Comparison of ENCODE assay signal across 11 cellular contexts in the genomic region with DNA sequence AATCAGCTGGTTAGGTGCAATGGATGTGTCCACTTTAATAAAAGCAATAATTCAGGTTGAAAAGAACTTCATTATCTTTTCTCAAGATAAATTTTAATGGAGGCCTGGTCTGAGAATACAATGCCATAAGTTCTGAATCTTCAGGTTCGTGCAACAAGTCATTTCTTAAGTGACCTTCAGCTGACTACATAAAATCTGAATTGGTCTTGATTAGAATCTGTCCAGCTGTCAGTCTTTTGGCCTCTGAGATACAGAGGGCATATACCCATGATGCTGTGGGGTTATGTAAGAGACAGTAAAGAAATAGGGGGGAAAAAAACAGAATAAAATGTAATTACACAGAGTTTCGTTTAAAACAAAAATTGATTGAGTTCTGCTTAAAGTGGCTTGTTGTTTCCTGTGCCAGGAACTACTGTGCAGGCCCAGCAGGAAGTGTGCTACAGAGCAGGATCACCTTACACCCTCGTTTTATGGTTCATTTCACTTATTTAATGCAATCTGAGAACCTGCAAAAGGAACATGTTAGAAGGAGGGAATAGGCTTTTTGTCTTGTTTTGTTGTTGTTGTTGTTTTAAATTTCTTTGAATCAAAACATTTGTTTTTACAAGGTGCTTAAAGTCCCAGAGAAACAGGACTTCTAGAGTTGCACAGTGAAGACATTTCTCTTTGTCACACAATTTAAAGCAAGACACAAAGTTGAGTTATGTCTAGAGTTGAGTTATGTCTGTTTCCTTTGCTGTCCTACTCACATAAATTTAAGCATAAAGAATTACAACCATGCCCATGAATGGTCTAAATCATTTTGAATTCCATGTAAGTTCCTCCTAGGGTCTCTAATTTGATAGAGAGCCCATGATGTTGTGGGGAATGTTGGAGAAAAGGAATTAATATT.
A peak's percentile ranks its signal among the peaks of the same experiment; 100 is the strongest.
DNase-seq lines count a peak whose midpoint lies in the region; ATAC-seq and TF ChIP-seq lines count a peak whose summit lies in the region.
"Had no signal": no experiment of that assay in that cellular context is flagged by ENCODE, and none has a peak within 500 bp of the region (broad histone marks: within the 10 kb centered on the region; RNA-seq: fewer than 3 reads in every experiment).

No MANE protein-coding gene starts in this region.

- CTCF ChIA-PET in activated CD4-positive, alpha-beta T cell treated with anti-CD3 and anti-CD28 coated beads for 36 hours (lab: Charles Lee): interaction anchor here (0.7 kb wide), 1 partner anchor 729 kb away, joined by 3 read pairs; no protein-coding TSS in a partner anchor

- TF ChIP-seq CTCF in osteocyte (IDR thresholded peaks at IDR 0.05): no peak

- H3K9me3 Mint-ChIP-seq in activated CD4-positive, alpha-beta T cell treated with anti-CD3 and anti-CD28 coated beads for 36 hours (ENCODE audit: low read depth): no peaks in the 10 kb centered on the region
- no peaks in the 10 kb centered on the region for H3K9me3 Mint-ChIP-seq in osteocyte (ENCODE audit: unreplicated experiment)
- H3K9me3 Mint-ChIP-seq: T-helper 1 cell treated with Interleukin-12 subunit alpha and Interleukin-12 subunit beta and Interleukin-4 antibody, amounts not matched to agents 30 μg/mL and 1 μg/mL, for 36 hours had no signal

- H3K27me3 Mint-ChIP-seq in activated CD4-positive, alpha-beta T cell treated with anti-CD3 and anti-CD28 coated beads for 36 hours: no peaks in the 10 kb centered on the region
- H3K27me3 Mint-ChIP-seq in osteocyte (ENCODE audit: unreplicated experiment): no peaks in the 10 kb centered on the region

- POLR2A ChIA-PET in activated CD4-positive, alpha-beta T cell treated with anti-CD3 and anti-CD28 coated beads for 36 hours (lab: Charles Lee): no interaction called here

- H3K4me3 Mint-ChIP-seq in activated CD4-positive, alpha-beta T cell treated with anti-CD3 and anti-CD28 coated beads for 36 hours: no peak overlapping the region
- no peak overlapping the region for H3K4me3 Mint-ChIP-seq in osteocyte (ENCODE audit: unreplicated experiment)
- H3K4me3 Mint-ChIP-seq: T-helper 1 cell treated with Interleukin-12 subunit alpha and Interleukin-12 subunit beta and Interleukin-4 antibody, amounts not matched to agents 30 μg/mL and 1 μg/mL, for 36 hours had no signal

- peak; percentile 44 for ATAC-seq in activated CD4-positive, alpha-beta T cell treated with anti-CD3 and anti-CD28 coated beads for 36 hours
- ATAC-seq in Right ventricle myocardium inferior: no peak

- H3K36me3 Mint-ChIP-seq in activated CD4-positive, alpha-beta T cell treated with anti-CD3 and anti-CD28 coated beads for 36 hours (ENCODE audit: low read depth): no peaks in the 10 kb centered on the region
- peaks cover 23% of the 10 kb centered on the region for H3K36me3 Mint-ChIP-seq in osteocyte (ENCODE audit: unreplicated experiment)

- no peak for DNase-seq in activated CD4-positive, alpha-beta T cell treated with anti-CD3 and anti-CD28 coated beads for 36 hours
- no peak for DNase-seq in activated CD4-positive, alpha-beta T cell treated with anti-CD3 and anti-CD28 coated beads for 1 hour
- DNase-seq in NCI-H1417 (lab: John Stamatoyannopoulos, UW): peak; percentile 58 to 82 (median 58)
- peak; percentile 8 for DNase-seq in UCSD-AML1 (lab: John Stamatoyannopoulos, UW; ENCODE audit: unreplicated experiment)
- no peak for DNase-seq in osteocyte (ENCODE audit: extremely low spot score, unreplicated experiment)
- DNase-seq in Right ventricle myocardium inferior (ENCODE audit: missing footprints): no peak
- no peak for DNase-seq in NK-92 (lab: John Stamatoyannopoulos, UW; ENCODE audit: unreplicated experiment)
- no peak for DNase-seq in putamen (ENCODE audit: low spot score)
- DNase-seq: kidney, NCI-H526 treated with DMSO at 0.1 percent for 48 hours had no signal

- no peak overlapping the region for H3K27ac Mint-ChIP-seq in activated CD4-positive, alpha-beta T cell treated with anti-CD3 and anti-CD28 coated beads for 36 hours
- peak overlapping the region; percentile 52 for H3K27ac Mint-ChIP-seq in osteocyte (ENCODE audit: unreplicated experiment)
- H3K27ac Mint-ChIP-seq: T-helper 1 cell treated with Interleukin-12 subunit alpha and Interleukin-12 subunit beta and Interleukin-4 antibody, amounts not matched to agents 30 μg/mL and 1 μg/mL, for 36 hours had no signal

- H3K4me1 Mint-ChIP-seq in activated CD4-positive, alpha-beta T cell treated with anti-CD3 and anti-CD28 coated beads for 36 hours: peaks cover 11% of the 10 kb centered on the region
- H3K4me1 Mint-ChIP-seq in osteocyte (ENCODE audit: unreplicated experiment): peaks cover 30% of the 10 kb centered on the region

- intact Hi-C loops in activated CD4-positive, alpha-beta T cell treated with anti-CD3 and anti-CD28 coated beads for 36 hours (cut with DNase I, micrococcal nuclease): no loop called here
- intact Hi-C loops in Right ventricle myocardium inferior (cut with DNase I): no loop called here

Comparison
In these comparisons a context has a peak if more than half of its experiments do, and no peak if none do; other contexts are left out.
1. DNase-seq: peak in NCI-H1417 (3 of 3) and UCSD-AML1 (single experiment); none in activated CD4-positive, alpha-beta T cell treated with anti-CD3 and anti-CD28 coated beads for 36 hours (single experiment), activated CD4-positive, alpha-beta T cell treated with anti-CD3 and anti-CD28 coated beads for 1 hour (single experiment), osteocyte (single experiment), Right ventricle myocardium inferior (single experiment), NK-92 (single experiment) and putamen (single experiment).